ENCODE assay signal across 27 cellular contexts in the genomic region with DNA sequence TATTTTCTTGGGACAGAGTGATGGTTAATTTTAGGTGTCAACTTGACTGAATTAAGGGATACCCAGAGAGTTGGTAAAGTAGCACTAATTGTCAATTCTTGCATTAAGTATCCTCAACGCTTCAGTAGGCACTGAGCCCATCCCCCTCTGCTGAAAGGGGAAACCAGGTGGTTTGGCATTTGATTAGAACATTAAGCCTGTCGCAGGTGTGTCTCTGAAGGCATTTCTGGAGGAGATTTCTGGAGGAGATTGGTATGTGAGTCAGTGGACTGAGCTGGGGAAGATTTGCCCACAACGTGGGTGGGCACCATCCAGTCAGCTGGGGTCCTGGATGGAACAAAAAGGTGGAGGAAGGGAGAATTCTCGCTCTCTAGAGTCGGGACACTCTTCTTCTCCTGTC.
"Had no signal": no experiment of that assay in that cellular context is flagged by ENCODE, and none has a peak within 500 bp of the region (broad histone marks: within the 10 kb centered on the region; RNA-seq: fewer than 3 reads in every experiment).

No MANE protein-coding gene starts in this region.

- DNase-seq: activated CD4-positive, alpha-beta memory T cell treated with anti-CD3 and anti-CD28 coated beads for 36 hours; activated CD4-positive, alpha-beta T cell treated with anti-CD3 and anti-CD28 coated beads, Interleukin-2, amount 10 ng/mL, durations not matched to agents 7 days and 5 days; activated CD4-positive, CD25-positive, alpha-beta regulatory T cell; activated CD8-positive, alpha-beta memory T cell treated with anti-CD3 and anti-CD28 coated beads for 24 hours; activated effector memory CD4-positive, alpha-beta T cell treated with anti-CD3 and anti-CD28 coated beads, Interleukin-2, amount 50 U/mL, for 16 hours; activated naive CD4-positive, alpha-beta T cell treated with Interleukin-2 at 50 U/mL for 16 hours; activated naive CD8-positive, alpha-beta T cell treated with anti-CD3 and anti-CD28 coated beads, Interleukin-2, amount 50 U/mL, for 24 hours; activated T-cell treated with anti-CD3 and anti-CD28 coated beads, Interleukin-2, amount 50 U/mL, for 4 hours; amniotic stem cell; body of pancreas; central memory CD4-positive, alpha-beta T cell; Karpas-422; MM.1S; NCI-H1105; NCI-H1436; NCI-H1694 treated with DMSO at 0.1 percent for 48 hours; NCI-H2081; NCI-H2171 treated with DMSO at 0.1 percent for 48 hours; NCI-H226; NCI-H510A; NCI-H526 treated with DMSO at 0.1 percent for 48 hours; PC-3; SHP77 treated with DMSO at 0.1 percent for 48 hours; T-helper 17 cell; T-helper 9 cell had no signal

- H3K4me3 Mint-ChIP-seq: activated CD4-positive, alpha-beta memory T cell treated with anti-CD3 and anti-CD28 coated beads for 36 hours; activated CD4-positive, alpha-beta T cell treated with anti-CD3 and anti-CD28 coated beads, Interleukin-2, amount 10 ng/mL, durations not matched to agents 7 days and 5 days; activated naive CD8-positive, alpha-beta T cell treated with anti-CD3 and anti-CD28 coated beads, Interleukin-2, amount 50 U/mL, for 24 hours; activated T-cell treated with anti-CD3 and anti-CD28 coated beads, Interleukin-2, amount 50 U/mL, for 4 hours; T-helper 17 cell had no signal

- H3K36me3 Mint-ChIP-seq: activated CD4-positive, alpha-beta memory T cell treated with anti-CD3 and anti-CD28 coated beads for 36 hours; activated naive CD4-positive, alpha-beta T cell treated with anti-CD3 and anti-CD28 coated beads, Interleukin-2, amount 50 U/mL, for 72 hours had no signal

- H3K4me1 Mint-ChIP-seq: activated CD4-positive, alpha-beta T cell treated with anti-CD3 and anti-CD28 coated beads, Interleukin-2, amount 10 ng/mL, durations not matched to agents 7 days and 5 days; activated naive CD8-positive, alpha-beta T cell treated with anti-CD3 and anti-CD28 coated beads, Interleukin-2, amount 50 U/mL, for 24 hours; T-helper 17 cell had no signal

- H3K27me3 Mint-ChIP-seq: activated CD4-positive, alpha-beta memory T cell treated with anti-CD3 and anti-CD28 coated beads for 36 hours; activated CD4-positive, alpha-beta T cell treated with anti-CD3 and anti-CD28 coated beads, Interleukin-2, amount 10 ng/mL, durations not matched to agents 7 days and 5 days; activated naive CD8-positive, alpha-beta T cell treated with anti-CD3 and anti-CD28 coated beads, Interleukin-2, amount 50 U/mL, for 24 hours; T-helper 17 cell had no signal

- ATAC-seq: activated naive CD4-positive, alpha-beta T cell treated with anti-CD3 and anti-CD28 coated beads, Interleukin-2, amount 50 U/mL, for 72 hours; activated naive CD8-positive, alpha-beta T cell treated with anti-CD3 and anti-CD28 coated beads, Interleukin-2, amount 50 U/mL, for 24 hours; activated T-cell treated with anti-CD3 and anti-CD28 coated beads, Interleukin-2, amount 50 U/mL, for 4 hours; body of pancreas; K562; PC-3; T-helper 17 cell had no signal

- H3K27ac Mint-ChIP-seq: activated CD4-positive, alpha-beta memory T cell treated with anti-CD3 and anti-CD28 coated beads for 36 hours; activated CD4-positive, alpha-beta T cell treated with anti-CD3 and anti-CD28 coated beads, Interleukin-2, amount 10 ng/mL, durations not matched to agents 7 days and 5 days; activated naive CD4-positive, alpha-beta T cell treated with anti-CD3 and anti-CD28 coated beads, Interleukin-2, amount 50 U/mL, for 72 hours; activated naive CD8-positive, alpha-beta T cell treated with anti-CD3 and anti-CD28 coated beads, Interleukin-2, amount 50 U/mL, for 24 hours; T-helper 17 cell had no signal

- H3K9me3 Mint-ChIP-seq: activated CD4-positive, alpha-beta memory T cell treated with anti-CD3 and anti-CD28 coated beads for 36 hours; activated CD4-positive, alpha-beta T cell treated with anti-CD3 and anti-CD28 coated beads, Interleukin-2, amount 10 ng/mL, durations not matched to agents 7 days and 5 days; activated naive CD4-positive, alpha-beta T cell treated with anti-CD3 and anti-CD28 coated beads, Interleukin-2, amount 50 U/mL, for 72 hours; activated naive CD8-positive, alpha-beta T cell treated with anti-CD3 and anti-CD28 coated beads, Interleukin-2, amount 50 U/mL, for 24 hours; activated T-cell treated with anti-CD3 and anti-CD28 coated beads, Interleukin-2, amount 50 U/mL, for 4 hours had no signal
